ENCODE assay signal across 20 cellular contexts in genomic region chr22:47780281-47780875, GRCh38.
DNase-seq lines count a peak whose midpoint lies in the region; ATAC-seq, FAIRE-seq and TF ChIP-seq lines count a peak whose summit lies in the region.
"Had no signal": no experiment of that assay in that cellular context is flagged by ENCODE, and none has a peak within 500 bp of the region (broad histone marks: within the 10 kb centered on the region; RNA-seq: fewer than 3 reads in every experiment).

No MANE protein-coding gene starts in this region.

- H3K36me3 Mint-ChIP-seq in CD14-positive monocyte: no peaks in the 10 kb centered on the region
- no peaks in the 10 kb centered on the region for H3K36me3 Mint-ChIP-seq in activated CD4-positive, alpha-beta memory T cell treated with anti-CD3 and anti-CD28 coated beads, Interleukin-2, amount 10 ng/mL, durations not matched to agents 7 days and 5 days (ENCODE audit: low read depth)
- H3K36me3 Mint-ChIP-seq: CD8-positive, alpha-beta T cell; IgD-negative memory B cell had no signal

- H2AFZ ChIP-seq in H1 (ENCODE audit: low read length) (no peak overlapping the region), neuronal stem cell (ENCODE audit: low read length) (no peak overlapping the region)

- ATAC-seq in HG03469 (IDR thresholded peaks at IDR 0.05; ENCODE audit: unreplicated experiment): no peak
- ATAC-seq: CD8-positive, alpha-beta T cell had no signal

- H2BK120ac ChIP-seq in H1 (replicated peaks; ENCODE audit: low read depth, low read length) (no peak overlapping the region), neuronal stem cell (ENCODE audit: low read depth, low read length) (no peak overlapping the region)

- H3K18ac ChIP-seq in H1 (ENCODE audit: extremely low read depth, low read length) (no peak overlapping the region), neuronal stem cell (ENCODE audit: low read length) (no peak overlapping the region)

- peaks cover 0 to 2% (median 0%) of the 10 kb centered on the region in 4 experiments; a peak in 1 of 7 replicates for H3K4me1 ChIP-seq in H1 (replicated peaks in 1 of 4; ENCODE audit: control insufficient read depth in 3 of 4, insufficient read depth in 4 of 4, low read length in 3 of 4)
- peaks cover 0 to 5% of the 10 kb centered on the region in 2 donors for H3K4me1 ChIP-seq in neuronal stem cell (ENCODE audit: control insufficient read depth in 2 of 2, insufficient read depth in 1 of 2, low read depth in 1 of 2, low read length in 2 of 2)
- H3K4me1 ChIP-seq: BLaER1, HAP-1 had no signal

- H3K4me3 Mint-ChIP-seq in CD14-positive monocyte: no peak overlapping the region
- no peak overlapping the region for H3K4me3 Mint-ChIP-seq in activated CD4-positive, alpha-beta memory T cell treated with anti-CD3 and anti-CD28 coated beads, Interleukin-2, amount 10 ng/mL, durations not matched to agents 7 days and 5 days
- H3K4me3 Mint-ChIP-seq: CD8-positive, alpha-beta T cell; IgD-negative memory B cell had no signal

- H3K56ac ChIP-seq in H1 (replicated peaks; ENCODE audit: insufficient read length, low read depth, low read length): no peak overlapping the region

- H3K4me2 ChIP-seq in H1 (ENCODE audit: insufficient read depth in 1 of 2, low read depth in 2 of 2, low read length in 2 of 2) (no peak overlapping the region), neuronal stem cell (ENCODE audit: insufficient read depth, low read length, poor library complexity, severe bottlenecking) (no peak overlapping the region)
- H3K4me2 ChIP-seq: BLaER1 had no signal

- no peaks in the 10 kb centered on the region for H3K36me3 ChIP-seq in H1 (ENCODE audit: control insufficient read depth in 2 of 4, insufficient read depth in 4 of 4, low read length in 3 of 4)
- H3K36me3 ChIP-seq in neuronal stem cell (replicated peaks in 1 of 2; ENCODE audit: control insufficient read depth in 2 of 2, insufficient read depth in 2 of 2, low read length in 2 of 2): no peaks in the 10 kb centered on the region
- H3K36me3 ChIP-seq: BLaER1, HAP-1 had no signal

- peaks cover 4 to 27% (median 16%) of the 10 kb centered on the region in 7 donors for H3K9me3 Mint-ChIP-seq in CD14-positive monocyte
- H3K9me3 Mint-ChIP-seq in activated CD4-positive, alpha-beta memory T cell treated with anti-CD3 and anti-CD28 coated beads, Interleukin-2, amount 10 ng/mL, durations not matched to agents 7 days and 5 days: no peaks in the 10 kb centered on the region

- TF ChIP-seq RAD21 in H1 (IDR thresholded peaks at IDR 0.05 in 1 of 2, conservative IDR thresholded peaks at IDR 0.05 in 1 of 2; ENCODE audit: low read depth in 2 of 2, low read length in 2 of 2): no peak

- H3K79me1 ChIP-seq in H1 (ENCODE audit: low read depth, low read length): no peaks in the 10 kb centered on the region
- H3K79me1 ChIP-seq in neuronal stem cell (ENCODE audit: low read depth, low read length): no peaks in the 10 kb centered on the region

- H2BK15ac ChIP-seq in H1 (ENCODE audit: low read length): no peak overlapping the region
- H2BK15ac ChIP-seq in neuronal stem cell (ENCODE audit: low read length): no peak overlapping the region

- H3K9me3 ChIP-seq in H1 (ENCODE audit: insufficient read depth in 2 of 2, low read depth in 1 of 2, low read length in 1 of 2) (no peaks in the 10 kb centered on the region), neuronal stem cell (replicated peaks in 1 of 2; ENCODE audit: control insufficient read depth in 2 of 2, insufficient read depth in 1 of 2, low read depth in 1 of 2, low read length in 2 of 2) (peaks cover 0 to 3% of the 10 kb centered on the region in 2 donors)
- H3K9me3 ChIP-seq: HAP-1 had no signal

- H3K27me3 ChIP-seq in H1 (replicated peaks in 1 of 4; ENCODE audit: control insufficient read depth in 3 of 4, extremely low read depth in 1 of 4, insufficient read depth in 3 of 4, low read length in 3 of 4) (no peaks in the 10 kb centered on the region; a peak in 1 of 7 replicates), neuronal stem cell (ENCODE audit: control insufficient read depth in 3 of 3, insufficient read depth in 3 of 3, low read depth in 1 of 3, low read length in 3 of 3) (no peaks in the 10 kb centered on the region)
- H3K27me3 ChIP-seq: BLaER1 had no signal

- H3K23ac ChIP-seq in H1 (ENCODE audit: insufficient read length) (no peak overlapping the region), neuronal stem cell (ENCODE audit: low read depth, low read length, poor library complexity) (peak overlapping the region; percentile 45)

- FAIRE-seq in H1 (lab: Jason Lieb, UNC) (no peak), frontal cortex (lab: Jason Lieb, UNC) (no peak)
- FAIRE-seq: G401.6, GM12891, GM19239, HTR-8/SVneo had no signal

- POLR2A ChIA-PET in H1 (lab: Charles Lee; ENCODE audit: partially characterized antibody): no interaction called here
- POLR2A ChIA-PET in activated CD4-positive, alpha-beta memory T cell treated with anti-CD3 and anti-CD28 coated beads, Interleukin-2, amount 10 ng/mL, durations not matched to agents 7 days and 5 days (lab: Charles Lee): no interaction called here

- no peak for TF ChIP-seq EP300 in H1 (IDR thresholded peaks at IDR 0.05; ENCODE audit: borderline replicate concordance in 1 of 2, low read depth in 2 of 2, low read length in 2 of 2)

- no peak overlapping the region for H2AK5ac ChIP-seq in H1 (ENCODE audit: low read depth, low read length)
- H2AK5ac ChIP-seq in neuronal stem cell (ENCODE audit: low read depth, low read length): peak overlapping the region; percentile 27

- no peak for TF ChIP-seq POLR2A in H1 (IDR thresholded peaks at IDR 0.05; ENCODE audit: control extremely low read depth in 1 of 2, low read depth in 2 of 2, low read length in 2 of 2)

- intact Hi-C loops in CD14-positive monocyte (cut with micrococcal nuclease): no loop called here

- no peak overlapping the region for H4K8ac ChIP-seq in H1 (ENCODE audit: extremely low read depth, insufficient read depth, low read length)
- no peak overlapping the region for H4K8ac ChIP-seq in neuronal stem cell (ENCODE audit: low read depth, low read length)

- no peaks in the 10 kb centered on the region for H4K20me1 ChIP-seq in H1 (replicated peaks in 1 of 2; ENCODE audit: control insufficient read depth in 1 of 2, insufficient read depth in 2 of 2, low read length in 2 of 2)
- H4K20me1 ChIP-seq: BLaER1 had no signal

- H3K4me3 ChIP-seq in H1 (ENCODE audit: extremely low read depth in 1 of 4, insufficient read depth in 2 of 4, low read depth in 3 of 4, low read length in 4 of 4) (no peak overlapping the region), neuronal stem cell (ENCODE audit: low read length in 2 of 2) (no peak overlapping the region)
- H3K4me3 ChIP-seq: BLaER1, HAP-1 had no signal

- TF ChIP-seq CTCF in H1 (IDR thresholded peaks at IDR 0.05; ENCODE audit: control extremely low read depth in 1 of 3, insufficient read depth in 1 of 3, low read depth in 1 of 3, low read length in 3 of 3) (no peak), CD14-positive monocyte (IDR thresholded peaks at IDR 0.05) (no peak)

- H2BK20ac ChIP-seq in H1 (ENCODE audit: low read length): no peak overlapping the region

- WGBS in H1 (ENCODE audit: extremely low coverage in 1 of 2, insufficient coverage in 1 of 2, insufficient read length in 1 of 2, insufficient replicate concordance in 2 of 2, low coverage in 1 of 2, low lambda C conversion rate in 2 of 2, missing lambda C conversion rate in 1 of 2), 2 experiments: 95% methylated on average over 14 of the region's 14 CpGs; no CpG with 5 or more reads in 1 of the 2 experiments
- no CpG with 5 or more reads among the region's 14 CpGs for WGBS in neuronal stem cell (ENCODE audit: extremely low coverage in 2 of 2, insufficient read length in 2 of 2, insufficient replicate concordance in 1 of 2), 2 donors

- H2BK5ac ChIP-seq in H1 (ENCODE audit: low read depth, low read length): peak overlapping the region; percentile 69; the same call in 1 of the 2 replicates
- no peak overlapping the region for H2BK5ac ChIP-seq in neuronal stem cell (ENCODE audit: low read length)

- DNase-seq in NCI-H510A treated with DMSO at 0.1 percent for 48 hours (lab: John Stamatoyannopoulos, UW) (peak; percentile 16), NCI-H510A (lab: John Stamatoyannopoulos, UW) (no peak), H1 (ENCODE audit: low read depth in 1 of 2, low spot score in 2 of 2) (peak in 1 of 2 experiments; percentile 11), neuronal stem cell (ENCODE audit: low spot score) (no peak), CD14-positive monocyte (ENCODE audit: low spot score) (no peak), frontal cortex (ENCODE audit: low spot score in 2 of 2) (no peak)
- no peak for DNase-seq in activated CD4-positive, alpha-beta memory T cell treated with anti-CD3 and anti-CD28 coated beads, Interleukin-2, amount 10 ng/mL, durations not matched to agents 7 days and 5 days
- DNase-seq: 8988T; Calu3; CD8-positive, alpha-beta T cell; DMS 273 treated with DMSO at 0.1 percent for 48 hours; DMS53 had no signal

- H4K5ac ChIP-seq in H1 (ENCODE audit: insufficient read length, low read depth, low read length): no peak overlapping the region

- H3K4ac ChIP-seq in H1 (replicated peaks; ENCODE audit: insufficient read length, low read depth, low read length): no peak overlapping the region
- H3K4ac ChIP-seq in neuronal stem cell (ENCODE audit: low read length): no peak overlapping the region

- H2BK12ac ChIP-seq in H1 (ENCODE audit: low read depth, low read length): no peak overlapping the region; the same call in 1 of the 2 replicates
- H2BK12ac ChIP-seq in neuronal stem cell (ENCODE audit: low read length): no peak overlapping the region

- H3K9ac ChIP-seq in H1 (replicated peaks in 1 of 4; ENCODE audit: extremely low read depth in 1 of 4, low read depth in 3 of 4, low read length in 3 of 4) (no peak overlapping the region), neuronal stem cell (ENCODE audit: low read depth, low read length, poor library complexity) (no peak overlapping the region)
- H3K9ac ChIP-seq: BLaER1 had no signal

- peaks cover under 1 to 6% (median 1%) of the 10 kb centered on the region in 3 donors for H3K27me3 Mint-ChIP-seq in CD14-positive monocyte (ENCODE audit: low read depth in 3 of 3)
- no peaks in the 10 kb centered on the region for H3K27me3 Mint-ChIP-seq in activated CD4-positive, alpha-beta memory T cell treated with anti-CD3 and anti-CD28 coated beads, Interleukin-2, amount 10 ng/mL, durations not matched to agents 7 days and 5 days

- H3K23me2 ChIP-seq in H1 (ENCODE audit: low read depth, low read length): no peaks in the 10 kb centered on the region

- H3K79me2 ChIP-seq in H1 (ENCODE audit: control insufficient read depth in 1 of 2, insufficient read depth in 2 of 2, low read length in 2 of 2): no peaks in the 10 kb centered on the region

- no peak overlapping the region for H3K27ac ChIP-seq in H1 (ENCODE audit: low read depth, low read length)
- H3K27ac ChIP-seq in neuronal stem cell (replicated peaks; ENCODE audit: low read length): no peak overlapping the region
- H3K27ac ChIP-seq: BLaER1 had no signal

- CTCF ChIA-PET in H1 (lab: Charles Lee; ENCODE audit: partially characterized antibody): interaction anchor here (0.7 to 1.2 kb wide), 3 partner anchors 17 to 377 kb away, joined by 3 to 5 read pairs (median 3); no protein-coding TSS in a partner anchor
- CTCF ChIA-PET in activated CD4-positive, alpha-beta memory T cell treated with anti-CD3 and anti-CD28 coated beads, Interleukin-2, amount 10 ng/mL, durations not matched to agents 7 days and 5 days (lab: Charles Lee): no interaction called here

- H3K14ac ChIP-seq in H1 (ENCODE audit: insufficient read length) (no peak overlapping the region), neuronal stem cell (ENCODE audit: low read length) (no peak overlapping the region)

- H3K4me1 Mint-ChIP-seq in CD14-positive monocyte: no peaks in the 10 kb centered on the region
- H3K4me1 Mint-ChIP-seq in activated CD4-positive, alpha-beta memory T cell treated with anti-CD3 and anti-CD28 coated beads, Interleukin-2, amount 10 ng/mL, durations not matched to agents 7 days and 5 days: no peaks in the 10 kb centered on the region
- H3K4me1 Mint-ChIP-seq: IgD-negative memory B cell had no signal

- no peak overlapping the region for H3K27ac Mint-ChIP-seq in CD14-positive monocyte
- no peak overlapping the region for H3K27ac Mint-ChIP-seq in activated CD4-positive, alpha-beta memory T cell treated with anti-CD3 and anti-CD28 coated beads, Interleukin-2, amount 10 ng/mL, durations not matched to agents 7 days and 5 days
- H3K27ac Mint-ChIP-seq: CD8-positive, alpha-beta T cell; IgD-negative memory B cell had no signal

- no peak overlapping the region for H4K91ac ChIP-seq in H1 (replicated peaks; ENCODE audit: insufficient read length, low read length)
- H4K91ac ChIP-seq in neuronal stem cell (ENCODE audit: low read depth, low read length, poor library complexity): no peak overlapping the region
